ENCODE assay signal across 20 cellular contexts in the genomic region with DNA sequence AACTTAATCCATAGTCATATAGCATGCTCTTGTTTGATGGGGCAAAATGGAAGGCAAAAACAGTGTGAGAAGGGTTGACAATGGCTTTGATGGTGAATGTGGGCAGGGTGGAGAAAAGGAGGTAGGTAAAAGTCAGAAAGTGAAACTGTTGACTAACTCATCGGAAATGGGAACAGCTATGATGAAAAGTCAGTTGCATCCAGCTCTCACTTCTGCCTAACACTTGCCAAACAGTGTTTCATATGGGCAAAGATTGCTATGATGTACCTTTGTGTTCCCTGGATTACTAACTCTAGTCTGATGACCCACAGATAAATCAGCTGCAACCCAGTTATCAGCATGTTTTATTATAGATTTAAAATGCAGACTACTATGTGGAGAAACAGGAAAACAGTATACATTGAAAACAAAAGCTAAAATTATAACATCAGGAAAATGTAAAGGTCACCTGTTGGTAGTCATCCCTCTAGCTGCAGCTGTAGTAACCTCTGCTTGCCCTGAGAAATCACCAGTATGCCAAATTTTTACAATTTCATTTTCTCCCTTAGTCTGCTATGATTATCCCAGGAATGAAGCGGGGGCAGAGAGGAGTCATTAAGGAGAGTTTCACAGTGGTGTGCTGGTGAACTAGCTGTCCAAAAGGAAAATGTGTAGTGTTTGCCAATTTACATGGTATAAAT. TPM values are rescaled to one million over a fixed set of nuclear protein-coding genes. Genes with fewer than 3 reads are reported as not detected.
A peak's percentile ranks its signal among the peaks of the same experiment; 100 is the strongest.
DNase-seq lines count a peak whose midpoint lies in the region; ATAC-seq lines count a peak whose summit lies in the region.
"Had no signal": no experiment of that assay in that cellular context is flagged by ENCODE, and none has a peak within 500 bp of the region (broad histone marks: within the 10 kb centered on the region; RNA-seq: fewer than 3 reads in every experiment).

No MANE protein-coding gene starts in this region.

- no peak overlapping the region for H3K27ac Mint-ChIP-seq in activated CD8-positive, alpha-beta memory T cell treated with anti-CD3 and anti-CD28 coated beads, Interleukin-2, amount 10 ng/mL, durations not matched to agents 7 days and 5 days
- peak overlapping the region; percentile 1 to 31 for H3K27ac Mint-ChIP-seq in T-cell
- H3K27ac Mint-ChIP-seq: nephron progenitor cell had no signal

- no peak overlapping the region for H3K14ac ChIP-seq in trophoblast cell (ENCODE audit: low read length)

- H2BK12ac ChIP-seq in trophoblast cell (ENCODE audit: low read length): no peak overlapping the region

- no peaks in the 10 kb centered on the region for H3K36me3 Mint-ChIP-seq in activated CD8-positive, alpha-beta memory T cell treated with anti-CD3 and anti-CD28 coated beads, Interleukin-2, amount 10 ng/mL, durations not matched to agents 7 days and 5 days
- no peaks in the 10 kb centered on the region for H3K36me3 Mint-ChIP-seq in T-cell

- no peak overlapping the region for H3K27ac ChIP-seq in trophoblast cell (ENCODE audit: low read depth, low read length)
- H3K27ac ChIP-seq: adrenal gland, GM23248, heart left ventricle, SJSA1, spleen had no signal

- no peak overlapping the region for H3K4ac ChIP-seq in trophoblast cell (ENCODE audit: low read depth, low read length)

- no peak overlapping the region for H2AK5ac ChIP-seq in trophoblast cell (ENCODE audit: low read length)

- no peaks in the 10 kb centered on the region for H3K79me2 ChIP-seq in trophoblast cell (ENCODE audit: control insufficient read depth, insufficient read depth, low read length, poor library complexity)

- no peak overlapping the region for H2AFZ ChIP-seq in trophoblast cell (ENCODE audit: insufficient read depth, low read length, poor library complexity)
- H2AFZ ChIP-seq: GM23248 had no signal

- no peak overlapping the region for H4K12ac ChIP-seq in trophoblast cell (ENCODE audit: low read depth, low read length)

- no peak overlapping the region for H3K18ac ChIP-seq in trophoblast cell (ENCODE audit: low read length)

- no peak overlapping the region for H2BK120ac ChIP-seq in trophoblast cell (ENCODE audit: insufficient read depth, low read length, poor library complexity)

- no peak overlapping the region for H3K4me3 ChIP-seq in trophoblast cell (ENCODE audit: low read depth, low read length)
- H3K4me3 ChIP-seq: adrenal gland, GM23248, heart left ventricle, SJSA1, spleen had no signal

- no peak overlapping the region for H3K4me3 Mint-ChIP-seq in activated CD8-positive, alpha-beta memory T cell treated with anti-CD3 and anti-CD28 coated beads, Interleukin-2, amount 10 ng/mL, durations not matched to agents 7 days and 5 days
- H3K4me3 Mint-ChIP-seq in T-cell: no peak overlapping the region
- H3K4me3 Mint-ChIP-seq: nephron progenitor cell had no signal

- no peak overlapping the region for H3K4me2 ChIP-seq in trophoblast cell (ENCODE audit: low read length)

- H2BK5ac ChIP-seq in trophoblast cell (ENCODE audit: low read depth, low read length, poor library complexity): no peak overlapping the region

- no peaks in the 10 kb centered on the region for H3K4me1 ChIP-seq in trophoblast cell (ENCODE audit: control insufficient read depth in 1 of 2, insufficient read depth in 2 of 2, low read length in 2 of 2)
- H3K4me1 ChIP-seq: adrenal gland had no signal

- WGBS in trophoblast cell (ENCODE audit: extremely low coverage, insufficient coverage, insufficient read length): no CpG with 5 or more reads among the region's 2 CpGs

- no peaks in the 10 kb centered on the region for H3K9me3 ChIP-seq in trophoblast cell (ENCODE audit: insufficient read depth, low read depth, low read length)
- H3K9me3 ChIP-seq: adrenal gland, heart left ventricle, SJSA1, spleen had no signal

- POLR2A ChIA-PET in T-cell (lab: Charles Lee): interaction anchor here in 1 of 2 donors (0.7 kb wide), 1 partner anchor 658 kb away, joined by 3 read pairs; no protein-coding TSS in a partner anchor

- H3K79me1 ChIP-seq in trophoblast cell (ENCODE audit: low read length): no peaks in the 10 kb centered on the region

- no peak overlapping the region for H3K23ac ChIP-seq in trophoblast cell (ENCODE audit: low read length)

- peaks cover 23% of the 10 kb centered on the region for H3K27me3 Mint-ChIP-seq in activated CD8-positive, alpha-beta memory T cell treated with anti-CD3 and anti-CD28 coated beads, Interleukin-2, amount 10 ng/mL, durations not matched to agents 7 days and 5 days
- H3K27me3 Mint-ChIP-seq in T-cell: no peaks in the 10 kb centered on the region

- H3K27me3 ChIP-seq in trophoblast cell (ENCODE audit: insufficient read depth, low read length): no peaks in the 10 kb centered on the region
- H3K27me3 ChIP-seq: adrenal gland, heart left ventricle, SJSA1, spleen had no signal

- no peaks in the 10 kb centered on the region for H3K36me3 ChIP-seq in trophoblast cell (ENCODE audit: control insufficient read depth in 1 of 2, insufficient read depth in 2 of 2, low read length in 2 of 2)
- H3K36me3 ChIP-seq: adrenal gland, heart left ventricle, SJSA1, spleen had no signal

- H4K8ac ChIP-seq in trophoblast cell (ENCODE audit: low read depth, low read length): no peak overlapping the region

- H3K9me3 Mint-ChIP-seq in activated CD8-positive, alpha-beta memory T cell treated with anti-CD3 and anti-CD28 coated beads, Interleukin-2, amount 10 ng/mL, durations not matched to agents 7 days and 5 days (ENCODE audit: low read depth): no peaks in the 10 kb centered on the region
- H3K9me3 Mint-ChIP-seq in T-cell: no peaks in the 10 kb centered on the region
- H3K9me3 Mint-ChIP-seq: nephron progenitor cell had no signal

- peak; percentile 41 for DNase-seq in activated CD8-positive, alpha-beta memory T cell treated with anti-CD3 and anti-CD28 coated beads, Interleukin-2, amount 10 ng/mL, durations not matched to agents 7 days and 5 days
- DNase-seq in activated CD8-positive, alpha-beta memory T cell treated with anti-CD3 and anti-CD28 coated beads, Interleukin-2, amount 50 U/mL, for 48 hours: no peak
- DNase-seq in T-cell: no peak
- DNase-seq in trophoblast cell: peak; percentile 37 to 84
- DNase-seq in NCI-H128 (lab: John Stamatoyannopoulos, UW; ENCODE audit: unreplicated experiment): no peak
- no peak for DNase-seq in COR-L47 (lab: John Stamatoyannopoulos, UW)
- DNase-seq: adrenal gland; caudate nucleus; effector CD4-positive, alpha-beta T cell; GM23248; heart left ventricle; KBM-7; mesenchymal stem cell; NCI-H1417; nephron progenitor cell; spleen; substantia nigra had no signal

- H4K91ac ChIP-seq in trophoblast cell (ENCODE audit: low read depth, low read length): no peak overlapping the region

- H3K9ac ChIP-seq in trophoblast cell (ENCODE audit: low read length): no peak overlapping the region
- H3K9ac ChIP-seq: GM23248 had no signal

- CTCF ChIA-PET in activated CD8-positive, alpha-beta memory T cell treated with anti-CD3 and anti-CD28 coated beads, Interleukin-2, amount 10 ng/mL, durations not matched to agents 7 days and 5 days (lab: Charles Lee): no interaction called here
- CTCF ChIA-PET in T-cell (lab: Charles Lee): no interaction called here

- H3K4me1 Mint-ChIP-seq in activated CD8-positive, alpha-beta memory T cell treated with anti-CD3 and anti-CD28 coated beads, Interleukin-2, amount 10 ng/mL, durations not matched to agents 7 days and 5 days: peaks cover 23% of the 10 kb centered on the region
- peaks cover 13 to 17% (median 16%) of the 10 kb centered on the region in 3 donors for H3K4me1 Mint-ChIP-seq in T-cell
- H3K4me1 Mint-ChIP-seq: nephron progenitor cell had no signal

- ATAC-seq in activated CD8-positive, alpha-beta memory T cell treated with anti-CD3 and anti-CD28 coated beads, Interleukin-2, amount 10 ng/mL, durations not matched to agents 7 days and 5 days: peak; percentile 45
- ATAC-seq in GM18858 (IDR thresholded peaks at IDR 0.05; ENCODE audit: unreplicated experiment) (peak; percentile 42), T-cell (replicated peaks in 1 of 4) (peak in 1 of 4 experiments; percentile 46), HG03139 (IDR thresholded peaks at IDR 0.05; ENCODE audit: unreplicated experiment) (no peak)
- ATAC-seq: heart left ventricle had no signal

RNA-seq across cellular contexts. Expression of a gene that starts 11.7 kb away (rescaled TPM):
- not detected for total RNA-seq in activated CD8-positive, alpha-beta memory T cell treated with anti-CD3 and anti-CD28 coated beads, Interleukin-2, amount 10 ng/mL, durations not matched to agents 7 days and 5 days
- not detected for total RNA-seq in T-cell
- 0.06 and 0.08 TPM in 2 replicates for polyA plus RNA-seq in trophoblast cell (2013)

Comparison
In these comparisons a context has a peak if more than half of its experiments do, and no peak if none do; other contexts are left out.
1. DNase-seq: peak in activated CD8-positive, alpha-beta memory T cell treated with anti-CD3 and anti-CD28 coated beads, Interleukin-2, amount 10 ng/mL, durations not matched to agents 7 days and 5 days (single experiment) and trophoblast cell (2 of 2); none in activated CD8-positive, alpha-beta memory T cell treated with anti-CD3 and anti-CD28 coated beads, Interleukin-2, amount 50 U/mL, for 48 hours (single experiment), T-cell (0 of 34), NCI-H128 (single experiment) and COR-L47 (single experiment).